Comparison of ENCODE assay signal across 23 cellular contexts in the genomic region with DNA sequence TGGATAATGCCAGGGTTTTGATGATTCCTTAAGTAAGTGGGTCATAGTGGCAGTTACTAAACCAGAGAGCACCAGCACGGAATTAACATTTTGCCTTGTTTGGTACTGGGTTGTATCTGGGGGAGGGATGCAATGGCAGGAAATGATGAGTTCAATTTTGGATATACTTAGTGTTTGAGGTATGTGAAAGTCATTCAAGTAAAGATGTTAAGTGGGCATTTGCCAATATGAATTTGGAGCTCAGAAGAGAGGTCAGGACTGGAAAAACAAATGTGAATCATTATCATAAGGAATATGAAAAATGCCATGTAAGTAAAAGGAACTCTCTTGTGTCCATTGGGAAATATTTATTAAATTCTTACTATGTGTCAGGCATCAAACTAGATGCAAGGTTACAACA. TPM values are rescaled to one million over a fixed set of nuclear protein-coding genes. Genes with fewer than 3 reads are reported as not detected.
DNase-seq lines count a peak whose midpoint lies in the region; ATAC-seq and TF ChIP-seq lines count a peak whose summit lies in the region.
"Had no signal": no experiment of that assay in that cellular context is flagged by ENCODE, and none has a peak within 500 bp of the region (broad histone marks: within the 10 kb centered on the region; RNA-seq: fewer than 3 reads in every experiment).

No MANE protein-coding gene starts in this region.

- H3K4me1 Mint-ChIP-seq in chondrocyte (ENCODE audit: low read depth) (peaks cover 41% of the 10 kb centered on the region), osteocyte (ENCODE audit: unreplicated experiment) (peaks cover 32% of the 10 kb centered on the region)
- peaks cover 13% of the 10 kb centered on the region for H3K4me1 Mint-ChIP-seq in activated T-helper 1 cell treated with anti-CD3 and anti-CD28 coated beads, Interleukin-12 subunit alpha, Interleukin-12 subunit beta, Interleukin-2, Interleukin-4 antibody, amounts not matched to agents 30 ng/mL and 10 ng/mL and 1 ng/mL, durations not matched to agents 14 hours and 24 hours and 36 hours (ENCODE audit: low read depth)

- H3K27ac Mint-ChIP-seq in chondrocyte (ENCODE audit: unreplicated experiment) (peak overlapping the region; percentile 75), osteocyte (ENCODE audit: unreplicated experiment) (peak overlapping the region; percentile 45)
- H3K27ac Mint-ChIP-seq in activated T-helper 1 cell treated with anti-CD3 and anti-CD28 coated beads, Interleukin-12 subunit alpha, Interleukin-12 subunit beta, Interleukin-2, Interleukin-4 antibody, amounts not matched to agents 30 ng/mL and 10 ng/mL and 1 ng/mL, durations not matched to agents 14 hours and 24 hours and 36 hours: no peak overlapping the region
- H3K27ac Mint-ChIP-seq: brain, neural progenitor cell had no signal

- no peaks in the 10 kb centered on the region; the same call in 1 of the 2 replicates for H3K9me3 ChIP-seq in IMR-90 (ENCODE audit: control insufficient read depth, insufficient read depth, low read length)
- H3K9me3 ChIP-seq: left lung, testis had no signal

- DNase-seq in EL: peak; percentile 87
- peak; percentile 83 for DNase-seq in IMR-90
- no peak for DNase-seq in chondrocyte (ENCODE audit: low spot score)
- DNase-seq in osteocyte (ENCODE audit: extremely low spot score, unreplicated experiment): no peak
- DNase-seq in coronary artery (ENCODE audit: low spot score): no peak
- DNase-seq in activated T-helper 1 cell treated with anti-CD3 and anti-CD28 coated beads, Interleukin-12 subunit alpha, Interleukin-12 subunit beta, Interleukin-2, Interleukin-4 antibody, amounts not matched to agents 30 ng/mL and 10 ng/mL and 1 ng/mL, durations not matched to agents 14 hours and 24 hours and 36 hours (ENCODE audit: low spot score): no peak
- DNase-seq in NCI-H187 (lab: John Stamatoyannopoulos, UW): no peak
- DNase-seq: activated naive CD4-positive, alpha-beta T cell treated with anti-CD3 and anti-CD28 coated beads, Interleukin-2, amount 50 U/mL, for 16 hours; activated T-cell treated with anti-CD3 and anti-CD28 coated beads, Interleukin-2, amount 50 U/mL, for 1 hour; DND-41; glutamatergic neuron; left lung; NCI-H1436; NCI-H774; OCI-M1; SHP77; testis; WERI-Rb-1 had no signal

- H4K20me1 ChIP-seq in IMR-90 (ENCODE audit: insufficient read depth, low read length): no peaks in the 10 kb centered on the region

- dilution Hi-C loops in IMR-90 (cut with HindIII; ENCODE audit: low sequenced_read_pairs, unreplicated experiment): no loop called here

- peaks cover 1 to 10% of the 10 kb centered on the region in 2 experiments; a peak in 1 of 4 replicates for H3K79me1 ChIP-seq in IMR-90 (ENCODE audit: low read depth in 1 of 2, low read length in 2 of 2)

- ATAC-seq in IMR-90 (ENCODE audit: low read depth): no peak
- ATAC-seq: left lung had no signal

- H2BK15ac ChIP-seq in IMR-90 (ENCODE audit: low read depth, low read length): peak overlapping the region; percentile 24; the same call in 1 of the 3 replicates

- no peak overlapping the region for H3K4me3 ChIP-seq in IMR-90 (ENCODE audit: insufficient read depth, low read depth, low read length)
- H3K4me3 ChIP-seq in coronary artery: no peak overlapping the region
- H3K4me3 ChIP-seq: left lung, neural progenitor cell, testis had no signal

- H3K4me2 ChIP-seq in IMR-90 (ENCODE audit: low read depth, low read length): no peak overlapping the region; the same call in 1 of the 2 replicates
- H3K4me2 ChIP-seq: neural progenitor cell had no signal

- no peak overlapping the region for H3K9ac ChIP-seq in IMR-90 (ENCODE audit: low read depth, low read length)
- H3K9ac ChIP-seq: neural progenitor cell had no signal

- no peak overlapping the region for H2AFZ ChIP-seq in IMR-90 (replicated peaks; ENCODE audit: low read length, poor library complexity)
- H2AFZ ChIP-seq: neural progenitor cell had no signal

- no peak overlapping the region for H3K56ac ChIP-seq in IMR-90 (ENCODE audit: extremely low read depth, insufficient read depth, low read length)

- H3K36me3 ChIP-seq in IMR-90 (ENCODE audit: control insufficient read depth, insufficient read depth, low read length): no peaks in the 10 kb centered on the region
- H3K36me3 ChIP-seq: left lung, neural progenitor cell, WERI-Rb-1 had no signal

- H4K5ac ChIP-seq in IMR-90 (ENCODE audit: low read depth, low read length): no peak overlapping the region; the same call in 1 of the 2 replicates

- H3K9me1 ChIP-seq in IMR-90 (ENCODE audit: insufficient read depth, low read length): no peaks in the 10 kb centered on the region

- CTCF ChIA-PET in IMR-90 (lab: Yijun Ruan, JAX): no interaction called here

- peak overlapping the region; percentile 86 for H2BK5ac ChIP-seq in IMR-90 (ENCODE audit: low read depth, low read length, poor library complexity, severe bottlenecking)

- no peak overlapping the region for H3K14ac ChIP-seq in IMR-90 (replicated peaks; ENCODE audit: low read depth, low read length)

- 0 out of 2 replicates have a peak overlapping the region, but pooled peaks have one; percentile 7 for H3K23ac ChIP-seq in IMR-90 (ENCODE audit: low read depth, low read length)

- in situ Hi-C loops in IMR-90 (cut with MboI; ENCODE audit: low sequenced_read_pairs): no loop called here

- no peak overlapping the region for H4K91ac ChIP-seq in IMR-90 (ENCODE audit: insufficient read depth, low read depth, low read length)

- no peak overlapping the region for H3K4me3 Mint-ChIP-seq in chondrocyte (ENCODE audit: unreplicated experiment)
- no peak overlapping the region for H3K4me3 Mint-ChIP-seq in osteocyte (ENCODE audit: unreplicated experiment)
- H3K4me3 Mint-ChIP-seq in activated T-helper 1 cell treated with anti-CD3 and anti-CD28 coated beads, Interleukin-12 subunit alpha, Interleukin-12 subunit beta, Interleukin-2, Interleukin-4 antibody, amounts not matched to agents 30 ng/mL and 10 ng/mL and 1 ng/mL, durations not matched to agents 14 hours and 24 hours and 36 hours: no peak overlapping the region
- H3K4me3 Mint-ChIP-seq: brain, neural progenitor cell had no signal

- peak overlapping the region; percentile 60; the same call in 1 of the 2 replicates for H3K4ac ChIP-seq in IMR-90 (ENCODE audit: low read depth, low read length)

- peak overlapping the region; percentile 91; the same call in 1 of the 2 replicates for H2BK120ac ChIP-seq in IMR-90 (ENCODE audit: low read depth, low read length)

- H2AK5ac ChIP-seq in IMR-90 (ENCODE audit: low read depth, low read length): no peak overlapping the region

- peaks cover 8% of the 10 kb centered on the region; the same call in 1 of the 2 replicates for H3K4me1 ChIP-seq in IMR-90 (ENCODE audit: control insufficient read depth, insufficient read depth, low read length)
- H3K4me1 ChIP-seq: testis had no signal

- H4K8ac ChIP-seq in IMR-90 (ENCODE audit: low read depth in 2 of 2, low read length in 2 of 2): peak overlapping the region; percentile 15 to 62; a peak in 3 of 4 replicates

- no peaks in the 10 kb centered on the region for H3K27me3 ChIP-seq in IMR-90 (ENCODE audit: control insufficient read depth, insufficient read depth, low read length)
- H3K27me3 ChIP-seq: left lung, neural progenitor cell, testis had no signal

- 89% methylated on average over 1 of the region's 1 CpG; no CpG with 5 or more reads in 1 of the 2 experiments for WGBS in IMR-90 (ENCODE audit: extremely low coverage in 2 of 2, insufficient read length in 1 of 2), 2 experiments

- peak overlapping the region; percentile 11; the same call in 1 of the 2 replicates for H2BK20ac ChIP-seq in IMR-90 (ENCODE audit: low read depth, low read length)

- no peak for TF ChIP-seq POLR2A in IMR-90 (IDR thresholded peaks at IDR 0.05; ENCODE audit: low read depth, low read length)

- H3K27me3 Mint-ChIP-seq in chondrocyte (ENCODE audit: low read depth) (no peaks in the 10 kb centered on the region), osteocyte (ENCODE audit: unreplicated experiment) (no peaks in the 10 kb centered on the region)
- peaks cover 2% of the 10 kb centered on the region for H3K27me3 Mint-ChIP-seq in activated T-helper 1 cell treated with anti-CD3 and anti-CD28 coated beads, Interleukin-12 subunit alpha, Interleukin-12 subunit beta, Interleukin-2, Interleukin-4 antibody, amounts not matched to agents 30 ng/mL and 10 ng/mL and 1 ng/mL, durations not matched to agents 14 hours and 24 hours and 36 hours (ENCODE audit: insufficient read depth)

- H3K27ac ChIP-seq in IMR-90 (ENCODE audit: insufficient read depth, low read length): no peak overlapping the region
- H3K27ac ChIP-seq in coronary artery: no peak overlapping the region
- H3K27ac ChIP-seq: left lung, neural progenitor cell, testis, WERI-Rb-1 had no signal

- POLR2A ChIA-PET in IMR-90 (lab: Charles Lee; ENCODE audit: unreplicated experiment): no interaction called here

- TF ChIP-seq CTCF in IMR-90 (conservative IDR thresholded peaks at IDR 0.05; ENCODE audit: low read depth, low read length): no peak
- TF ChIP-seq CTCF in chondrocyte (IDR thresholded peaks at IDR 0.05): no peak
- TF ChIP-seq CTCF in osteocyte (IDR thresholded peaks at IDR 0.05): no peak
- no peak for TF ChIP-seq CTCF in coronary artery (IDR thresholded peaks at IDR 0.05)

- H3K36me3 Mint-ChIP-seq in chondrocyte (ENCODE audit: low read depth) (no peaks in the 10 kb centered on the region), osteocyte (ENCODE audit: unreplicated experiment) (no peaks in the 10 kb centered on the region)
- H3K36me3 Mint-ChIP-seq in activated T-helper 1 cell treated with anti-CD3 and anti-CD28 coated beads, Interleukin-12 subunit alpha, Interleukin-12 subunit beta, Interleukin-2, Interleukin-4 antibody, amounts not matched to agents 30 ng/mL and 10 ng/mL and 1 ng/mL, durations not matched to agents 14 hours and 24 hours and 36 hours (ENCODE audit: low read depth): no peaks in the 10 kb centered on the region
- H3K36me3 Mint-ChIP-seq: brain, neural progenitor cell had no signal

- no peak for TF ChIP-seq RAD21 in IMR-90 (IDR thresholded peaks at IDR 0.05; ENCODE audit: low read length)

- intact Hi-C loops in IMR-90 (cut with micrococcal nuclease): no loop called here
- intact Hi-C loops in activated T-helper 1 cell treated with anti-CD3 and anti-CD28 coated beads, Interleukin-12 subunit alpha, Interleukin-12 subunit beta, Interleukin-2, Interleukin-4 antibody, amounts not matched to agents 30 ng/mL and 10 ng/mL and 1 ng/mL, durations not matched to agents 14 hours and 24 hours and 36 hours (cut with micrococcal nuclease): no loop called here

- BruUV-seq in IMR-90 (replicated peaks; lab: Mats Ljungman, UMichigan): no TSS peak

- H3K9me3 Mint-ChIP-seq in chondrocyte (ENCODE audit: low read depth) (no peaks in the 10 kb centered on the region), osteocyte (ENCODE audit: unreplicated experiment) (no peaks in the 10 kb centered on the region)
- no peaks in the 10 kb centered on the region for H3K9me3 Mint-ChIP-seq in activated T-helper 1 cell treated with anti-CD3 and anti-CD28 coated beads, Interleukin-12 subunit alpha, Interleukin-12 subunit beta, Interleukin-2, Interleukin-4 antibody, amounts not matched to agents 30 ng/mL and 10 ng/mL and 1 ng/mL, durations not matched to agents 14 hours and 24 hours and 36 hours
- H3K9me3 Mint-ChIP-seq: brain, neural progenitor cell had no signal

- H3K18ac ChIP-seq in IMR-90 (ENCODE audit: low read depth, low read length): no peak overlapping the region

- no peak overlapping the region for H2AK9ac ChIP-seq in IMR-90 (replicated peaks; ENCODE audit: low read depth, low read length, poor library complexity)

RNA-seq across cellular contexts. Expression of a gene that starts 6.2 kb away (rescaled TPM):
- total RNA-seq in IMR-90 (2012; rRNA removed): not detected in 2 replicates
- polyA plus RNA-seq in IMR-90 (2012; rRNA removed): not detected in 2 replicates
- polyA plus RNA-seq in IMR-90 (2012; cell fraction: cytosol; rRNA removed): not detected in 2 replicates
- 0.04 TPM in 1 of 2 replicates, not detected in the other for polyA plus RNA-seq in IMR-90 (2012; cell fraction: nucleus; rRNA removed; ENCODE audit: low replicate concordance)
- not detected in 3 replicates for total RNA-seq in chondrocyte
- total RNA-seq in osteocyte: not detected in 2 replicates
- total RNA-seq in activated T-helper 1 cell treated with anti-CD3 and anti-CD28 coated beads, Interleukin-12 subunit alpha, Interleukin-12 subunit beta, Interleukin-2, Interleukin-4 antibody, amounts not matched to agents 30 ng/mL and 10 ng/mL and 1 ng/mL, durations not matched to agents 14 hours and 24 hours and 36 hours: 0.16 and 0.29 TPM in 2 replicates
- total RNA-seq: epithelial cell of proximal tubule, H1, left lung, renal cortical epithelial cell had no signal

RNA-seq across cellular contexts. Expression of a gene that starts 6.3 kb away (rescaled TPM):
- total RNA-seq in IMR-90 (2012; rRNA removed) (150 TPM in 2 replicates), chondrocyte (76.0 to 92.4 TPM (median 89.1 TPM) in 3 replicates), osteocyte (76.3 and 82.5 TPM in 2 replicates)
- polyA plus RNA-seq in IMR-90 (2012; rRNA removed): 48.5 and 55.4 TPM in 2 replicates
- polyA plus RNA-seq in IMR-90 (2012; cell fraction: cytosol; rRNA removed): 19.9 and 24.2 TPM in 2 replicates
- 7.4 and 32.8 TPM in 2 replicates for polyA plus RNA-seq in IMR-90 (2012; cell fraction: nucleus; rRNA removed; ENCODE audit: low replicate concordance)
- 62.4 and 62.8 TPM in 2 replicates for total RNA-seq in activated T-helper 1 cell treated with anti-CD3 and anti-CD28 coated beads, Interleukin-12 subunit alpha, Interleukin-12 subunit beta, Interleukin-2, Interleukin-4 antibody, amounts not matched to agents 30 ng/mL and 10 ng/mL and 1 ng/mL, durations not matched to agents 14 hours and 24 hours and 36 hours

RNA-seq across cellular contexts. Expression of a gene that starts 49.0 kb away (rescaled TPM):
- under 0.01 and 0.18 TPM in 2 replicates for total RNA-seq in IMR-90 (2012; rRNA removed)
- polyA plus RNA-seq in IMR-90 (2012; rRNA removed): 0.17 and 0.19 TPM in 2 replicates
- polyA plus RNA-seq in IMR-90 (2012; cell fraction: cytosol; rRNA removed): 0.14 and 0.22 TPM in 2 replicates
- 0.16 and 0.19 TPM in 2 replicates for polyA plus RNA-seq in IMR-90 (2012; cell fraction: nucleus; rRNA removed; ENCODE audit: low replicate concordance)
- not detected in 3 replicates for total RNA-seq in chondrocyte
- total RNA-seq in osteocyte: 0.24 and 0.59 TPM in 2 replicates
- total RNA-seq in activated T-helper 1 cell treated with anti-CD3 and anti-CD28 coated beads, Interleukin-12 subunit alpha, Interleukin-12 subunit beta, Interleukin-2, Interleukin-4 antibody, amounts not matched to agents 30 ng/mL and 10 ng/mL and 1 ng/mL, durations not matched to agents 14 hours and 24 hours and 36 hours: 0.47 and 0.88 TPM in 2 replicates

Comparison
In these comparisons a context has a peak if more than half of its experiments do, and no peak if none do; other contexts are left out.
1. DNase-seq: peak in EL (single experiment) and IMR-90 (single experiment); none in chondrocyte (single experiment), osteocyte (single experiment), coronary artery (single experiment), activated T-helper 1 cell treated with anti-CD3 and anti-CD28 coated beads, Interleukin-12 subunit alpha, Interleukin-12 subunit beta, Interleukin-2, Interleukin-4 antibody, amounts not matched to agents 30 ng/mL and 10 ng/mL and 1 ng/mL, durations not matched to agents 14 hours and 24 hours and 36 hours (single experiment) and NCI-H187 (0 of 2).